In the genomic region with DNA sequence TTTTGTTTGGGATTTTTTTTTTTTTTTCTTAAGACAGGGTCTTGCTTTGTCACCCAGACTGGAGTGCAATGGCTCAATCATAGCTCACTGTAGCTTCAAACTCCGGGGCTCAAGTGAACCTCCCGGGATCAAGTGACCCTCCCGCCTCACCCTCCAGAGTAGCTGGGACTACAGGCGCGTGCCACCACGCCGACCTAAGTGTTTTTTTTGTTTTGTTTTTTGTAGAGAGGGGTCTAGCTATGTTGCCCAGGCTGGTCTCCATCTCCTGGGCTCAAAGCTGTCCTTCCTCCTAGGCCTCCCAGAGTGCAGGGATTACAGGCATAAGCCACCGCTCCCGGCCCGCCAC, we compare ENCODE assay signal across 1 cellular context.
TF ChIP-seq lines count a peak whose summit lies in the region.

No MANE protein-coding gene starts in this region.

TF ChIP-seq in K562, 482 proteins besides CTCF, POLR2A, EP300 and RAD21 (continued from another document and continues in another):
- TF ChIP-seq, protein P1, sequence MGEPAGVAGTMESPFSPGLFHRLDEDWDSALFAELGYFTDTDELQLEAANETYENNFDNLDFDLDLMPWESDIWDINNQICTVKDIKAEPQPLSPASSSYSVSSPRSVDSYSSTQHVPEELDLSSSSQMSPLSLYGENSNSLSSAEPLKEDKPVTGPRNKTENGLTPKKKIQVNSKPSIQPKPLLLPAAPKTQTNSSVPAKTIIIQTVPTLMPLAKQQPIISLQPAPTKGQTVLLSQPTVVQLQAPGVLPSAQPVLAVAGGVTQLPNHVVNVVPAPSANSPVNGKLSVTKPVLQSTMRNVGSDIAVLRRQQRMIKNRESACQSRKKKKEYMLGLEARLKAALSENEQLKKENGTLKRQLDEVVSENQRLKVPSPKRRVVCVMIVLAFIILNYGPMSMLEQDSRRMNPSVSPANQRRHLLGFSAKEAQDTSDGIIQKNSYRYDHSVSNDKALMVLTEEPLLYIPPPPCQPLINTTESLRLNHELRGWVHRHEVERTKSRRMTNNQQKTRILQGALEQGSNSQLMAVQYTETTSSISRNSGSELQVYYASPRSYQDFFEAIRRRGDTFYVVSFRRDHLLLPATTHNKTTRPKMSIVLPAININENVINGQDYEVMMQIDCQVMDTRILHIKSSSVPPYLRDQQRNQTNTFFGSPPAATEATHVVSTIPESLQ (CRISPR knock-in tag; IDR thresholded peaks at IDR 0.05): 0 out of 2 replicates have a peak, but pooled peaks have one; percentile 18
- TF ChIP-seq MTA3 (IDR thresholded peaks at IDR 0.05; ENCODE audit: borderline replicate concordance): 0 out of 2 replicates have a peak, but pooled peaks have one; percentile 28
- 0 out of 2 replicates have a peak, but pooled peaks have one; percentile 22 for TF ChIP-seq PTRF (tag; IDR thresholded peaks at IDR 0.05)
- TF ChIP-seq, protein P2, sequence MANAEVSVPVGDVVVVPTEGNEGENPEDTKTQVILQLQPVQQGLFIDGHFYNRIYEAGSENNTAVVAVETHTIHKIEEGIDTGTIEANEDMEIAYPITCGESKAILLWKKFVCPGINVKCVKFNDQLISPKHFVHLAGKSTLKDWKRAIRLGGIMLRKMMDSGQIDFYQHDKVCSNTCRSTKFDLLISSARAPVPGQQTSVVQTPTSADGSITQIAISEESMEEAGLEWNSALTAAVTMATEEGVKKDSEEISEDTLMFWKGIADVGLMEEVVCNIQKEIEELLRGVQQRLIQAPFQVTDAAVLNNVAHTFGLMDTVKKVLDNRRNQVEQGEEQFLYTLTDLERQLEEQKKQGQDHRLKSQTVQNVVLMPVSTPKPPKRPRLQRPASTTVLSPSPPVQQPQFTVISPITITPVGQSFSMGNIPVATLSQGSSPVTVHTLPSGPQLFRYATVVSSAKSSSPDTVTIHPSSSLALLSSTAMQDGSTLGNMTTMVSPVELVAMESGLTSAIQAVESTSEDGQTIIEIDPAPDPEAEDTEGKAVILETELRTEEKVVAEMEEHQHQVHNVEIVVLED (CRISPR knock-in tag; IDR thresholded peaks at IDR 0.05): no peak
- TF ChIP-seq KAT2B (IDR thresholded peaks at IDR 0.05; ENCODE audit: low read depth, low read length): no peak
- TF ChIP-seq SMAD1 (IDR thresholded peaks at IDR 0.05; ENCODE audit: low read depth, low read length, partially characterized antibody): no peak
- TF ChIP-seq, protein P3, sequence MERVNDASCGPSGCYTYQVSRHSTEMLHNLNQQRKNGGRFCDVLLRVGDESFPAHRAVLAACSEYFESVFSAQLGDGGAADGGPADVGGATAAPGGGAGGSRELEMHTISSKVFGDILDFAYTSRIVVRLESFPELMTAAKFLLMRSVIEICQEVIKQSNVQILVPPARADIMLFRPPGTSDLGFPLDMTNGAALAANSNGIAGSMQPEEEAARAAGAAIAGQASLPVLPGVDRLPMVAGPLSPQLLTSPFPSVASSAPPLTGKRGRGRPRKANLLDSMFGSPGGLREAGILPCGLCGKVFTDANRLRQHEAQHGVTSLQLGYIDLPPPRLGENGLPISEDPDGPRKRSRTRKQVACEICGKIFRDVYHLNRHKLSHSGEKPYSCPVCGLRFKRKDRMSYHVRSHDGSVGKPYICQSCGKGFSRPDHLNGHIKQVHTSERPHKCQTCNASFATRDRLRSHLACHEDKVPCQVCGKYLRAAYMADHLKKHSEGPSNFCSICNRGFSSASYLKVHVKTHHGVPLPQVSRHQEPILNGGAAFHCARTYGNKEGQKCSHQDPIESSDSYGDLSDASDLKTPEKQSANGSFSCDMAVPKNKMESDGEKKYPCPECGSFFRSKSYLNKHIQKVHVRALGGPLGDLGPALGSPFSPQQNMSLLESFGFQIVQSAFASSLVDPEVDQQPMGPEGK (CRISPR knock-in tag; IDR thresholded peaks at IDR 0.05; ENCODE audit: borderline replicate concordance): no peak
- TF ChIP-seq SUPT5H (IDR thresholded peaks at IDR 0.05): 0 out of 2 replicates have a peak, but pooled peaks have one; percentile 61
- TF ChIP-seq CREM (IDR thresholded peaks at IDR 0.05; ENCODE audit: low read depth): no peak
- TF ChIP-seq POLR2H (tag; IDR thresholded peaks at IDR 0.05; ENCODE audit: low read depth): no peak
- no peak for TF ChIP-seq ZC3H11A (IDR thresholded peaks at IDR 0.05; ENCODE audit: low read depth, low read length)
- TF ChIP-seq EP400 (IDR thresholded peaks at IDR 0.05): peak; percentile 47
- TF ChIP-seq BHLHE40 (IDR thresholded peaks at IDR 0.05; ENCODE audit: low read length): no peak
- TF ChIP-seq KDM5B (IDR thresholded peaks at IDR 0.05; ENCODE audit: insufficient replicate concordance, low read depth, low read length): peak; percentile 9
- peak; percentile 61 to 79 for TF ChIP-seq KDM1A (IDR thresholded peaks at IDR 0.05)
- TF ChIP-seq HDAC2 (IDR thresholded peaks at IDR 0.05): 0 out of 2 replicates have a peak, but pooled peaks have one; percentile 65
- TF ChIP-seq CCNT2 (IDR thresholded peaks at IDR 0.05; ENCODE audit: borderline replicate concordance, extremely low read depth, insufficient read length, low read depth, low read length): no peak
- no peak for TF ChIP-seq PURB (CRISPR knock-in tag; IDR thresholded peaks at IDR 0.05; ENCODE audit: low read depth)
- TF ChIP-seq ARID2 (IDR thresholded peaks at IDR 0.05): no peak
- TF ChIP-seq, protein P4, sequence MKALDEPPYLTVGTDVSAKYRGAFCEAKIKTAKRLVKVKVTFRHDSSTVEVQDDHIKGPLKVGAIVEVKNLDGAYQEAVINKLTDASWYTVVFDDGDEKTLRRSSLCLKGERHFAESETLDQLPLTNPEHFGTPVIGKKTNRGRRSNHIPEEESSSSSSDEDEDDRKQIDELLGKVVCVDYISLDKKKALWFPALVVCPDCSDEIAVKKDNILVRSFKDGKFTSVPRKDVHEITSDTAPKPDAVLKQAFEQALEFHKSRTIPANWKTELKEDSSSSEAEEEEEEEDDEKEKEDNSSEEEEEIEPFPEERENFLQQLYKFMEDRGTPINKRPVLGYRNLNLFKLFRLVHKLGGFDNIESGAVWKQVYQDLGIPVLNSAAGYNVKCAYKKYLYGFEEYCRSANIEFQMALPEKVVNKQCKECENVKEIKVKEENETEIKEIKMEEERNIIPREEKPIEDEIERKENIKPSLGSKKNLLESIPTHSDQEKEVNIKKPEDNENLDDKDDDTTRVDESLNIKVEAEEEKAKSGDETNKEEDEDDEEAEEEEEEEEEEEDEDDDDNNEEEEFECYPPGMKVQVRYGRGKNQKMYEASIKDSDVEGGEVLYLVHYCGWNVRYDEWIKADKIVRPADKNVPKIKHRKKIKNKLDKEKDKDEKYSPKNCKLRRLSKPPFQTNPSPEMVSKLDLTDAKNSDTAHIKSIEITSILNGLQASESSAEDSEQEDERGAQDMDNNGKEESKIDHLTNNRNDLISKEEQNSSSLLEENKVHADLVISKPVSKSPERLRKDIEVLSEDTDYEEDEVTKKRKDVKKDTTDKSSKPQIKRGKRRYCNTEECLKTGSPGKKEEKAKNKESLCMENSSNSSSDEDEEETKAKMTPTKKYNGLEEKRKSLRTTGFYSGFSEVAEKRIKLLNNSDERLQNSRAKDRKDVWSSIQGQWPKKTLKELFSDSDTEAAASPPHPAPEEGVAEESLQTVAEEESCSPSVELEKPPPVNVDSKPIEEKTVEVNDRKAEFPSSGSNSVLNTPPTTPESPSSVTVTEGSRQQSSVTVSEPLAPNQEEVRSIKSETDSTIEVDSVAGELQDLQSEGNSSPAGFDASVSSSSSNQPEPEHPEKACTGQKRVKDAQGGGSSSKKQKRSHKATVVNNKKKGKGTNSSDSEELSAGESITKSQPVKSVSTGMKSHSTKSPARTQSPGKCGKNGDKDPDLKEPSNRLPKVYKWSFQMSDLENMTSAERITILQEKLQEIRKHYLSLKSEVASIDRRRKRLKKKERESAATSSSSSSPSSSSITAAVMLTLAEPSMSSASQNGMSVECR (CRISPR knock-in tag; IDR thresholded peaks at IDR 0.05): no peak
- peak; percentile 98 for TF ChIP-seq ZNF121 (CRISPR knock-in tag; conservative IDR thresholded peaks at IDR 0.05)
- TF ChIP-seq NFRKB (IDR thresholded peaks at IDR 0.05; ENCODE audit: low read depth): peak; percentile 70; the same call in 1 of the 2 replicates
- TF ChIP-seq ARHGAP35 (IDR thresholded peaks at IDR 0.05; ENCODE audit: partially characterized antibody): peak; percentile 64
- peak; percentile 42; the same call in 1 of the 2 replicates for TF ChIP-seq ZNF589 (CRISPR knock-in tag; IDR thresholded peaks at IDR 0.05; ENCODE audit: low read depth)
- peak; percentile 33 for TF ChIP-seq ASH1L (IDR thresholded peaks at IDR 0.05; ENCODE audit: borderline replicate concordance, low read depth, partially characterized antibody)
- TF ChIP-seq SMARCA5 (IDR thresholded peaks at IDR 0.05): peak; percentile 74; the same call in 1 of the 2 replicates
- TF ChIP-seq ZNF175 (CRISPR knock-in tag; IDR thresholded peaks at IDR 0.05; ENCODE audit: low read depth): peak; percentile 40; the same call in 1 of the 2 replicates
- TF ChIP-seq, protein P5, sequence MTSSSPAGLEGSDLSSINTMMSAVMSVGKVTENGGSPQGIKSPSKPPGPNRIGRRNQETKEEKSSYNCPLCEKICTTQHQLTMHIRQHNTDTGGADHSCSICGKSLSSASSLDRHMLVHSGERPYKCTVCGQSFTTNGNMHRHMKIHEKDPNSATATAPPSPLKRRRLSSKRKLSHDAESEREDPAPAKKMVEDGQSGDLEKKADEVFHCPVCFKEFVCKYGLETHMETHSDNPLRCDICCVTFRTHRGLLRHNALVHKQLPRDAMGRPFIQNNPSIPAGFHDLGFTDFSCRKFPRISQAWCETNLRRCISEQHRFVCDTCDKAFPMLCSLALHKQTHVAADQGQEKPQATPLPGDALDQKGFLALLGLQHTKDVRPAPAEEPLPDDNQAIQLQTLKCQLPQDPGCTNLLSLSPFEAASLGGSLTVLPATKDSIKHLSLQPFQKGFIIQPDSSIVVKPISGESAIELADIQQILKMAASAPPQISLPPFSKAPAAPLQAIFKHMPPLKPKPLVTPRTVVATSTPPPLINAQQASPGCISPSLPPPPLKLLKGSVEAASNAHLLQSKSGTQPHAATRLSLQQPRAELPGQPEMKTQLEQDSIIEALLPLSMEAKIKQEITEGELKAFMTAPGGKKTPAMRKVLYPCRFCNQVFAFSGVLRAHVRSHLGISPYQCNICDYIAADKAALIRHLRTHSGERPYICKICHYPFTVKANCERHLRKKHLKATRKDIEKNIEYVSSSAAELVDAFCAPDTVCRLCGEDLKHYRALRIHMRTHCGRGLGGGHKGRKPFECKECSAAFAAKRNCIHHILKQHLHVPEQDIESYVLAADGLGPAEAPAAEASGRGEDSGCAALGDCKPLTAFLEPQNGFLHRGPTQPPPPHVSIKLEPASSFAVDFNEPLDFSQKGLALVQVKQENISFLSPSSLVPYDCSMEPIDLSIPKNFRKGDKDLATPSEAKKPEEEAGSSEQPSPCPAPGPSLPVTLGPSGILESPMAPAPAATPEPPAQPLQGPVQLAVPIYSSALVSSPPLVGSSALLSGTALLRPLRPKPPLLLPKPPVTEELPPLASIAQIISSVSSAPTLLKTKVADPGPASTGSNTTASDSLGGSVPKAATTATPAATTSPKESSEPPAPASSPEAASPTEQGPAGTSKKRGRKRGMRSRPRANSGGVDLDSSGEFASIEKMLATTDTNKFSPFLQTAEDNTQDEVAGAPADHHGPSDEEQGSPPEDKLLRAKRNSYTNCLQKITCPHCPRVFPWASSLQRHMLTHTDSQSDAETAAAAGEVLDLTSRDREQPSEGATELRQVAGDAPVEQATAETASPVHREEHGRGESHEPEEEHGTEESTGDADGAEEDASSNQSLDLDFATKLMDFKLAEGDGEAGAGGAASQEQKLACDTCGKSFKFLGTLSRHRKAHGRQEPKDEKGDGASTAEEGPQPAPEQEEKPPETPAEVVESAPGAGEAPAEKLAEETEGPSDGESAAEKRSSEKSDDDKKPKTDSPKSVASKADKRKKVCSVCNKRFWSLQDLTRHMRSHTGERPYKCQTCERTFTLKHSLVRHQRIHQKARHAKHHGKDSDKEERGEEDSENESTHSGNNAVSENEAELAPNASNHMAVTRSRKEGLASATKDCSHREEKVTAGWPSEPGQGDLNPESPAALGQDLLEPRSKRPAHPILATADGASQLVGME (CRISPR knock-in tag; IDR thresholded peaks at IDR 0.05): peak; percentile 26; the same call in 1 of the 2 replicates
- TF ChIP-seq POU5F1 (IDR thresholded peaks at IDR 0.05; ENCODE audit: borderline replicate concordance, low read depth, low read length, partially characterized antibody): no peak
- peak; percentile 79; the same call in 1 of the 2 replicates for TF ChIP-seq GTF2E2 (tag; IDR thresholded peaks at IDR 0.05)
- TF ChIP-seq PML (IDR thresholded peaks at IDR 0.05; ENCODE audit: low read length): no peak; the same call in 1 of the 2 replicates
- TF ChIP-seq, protein P6, sequence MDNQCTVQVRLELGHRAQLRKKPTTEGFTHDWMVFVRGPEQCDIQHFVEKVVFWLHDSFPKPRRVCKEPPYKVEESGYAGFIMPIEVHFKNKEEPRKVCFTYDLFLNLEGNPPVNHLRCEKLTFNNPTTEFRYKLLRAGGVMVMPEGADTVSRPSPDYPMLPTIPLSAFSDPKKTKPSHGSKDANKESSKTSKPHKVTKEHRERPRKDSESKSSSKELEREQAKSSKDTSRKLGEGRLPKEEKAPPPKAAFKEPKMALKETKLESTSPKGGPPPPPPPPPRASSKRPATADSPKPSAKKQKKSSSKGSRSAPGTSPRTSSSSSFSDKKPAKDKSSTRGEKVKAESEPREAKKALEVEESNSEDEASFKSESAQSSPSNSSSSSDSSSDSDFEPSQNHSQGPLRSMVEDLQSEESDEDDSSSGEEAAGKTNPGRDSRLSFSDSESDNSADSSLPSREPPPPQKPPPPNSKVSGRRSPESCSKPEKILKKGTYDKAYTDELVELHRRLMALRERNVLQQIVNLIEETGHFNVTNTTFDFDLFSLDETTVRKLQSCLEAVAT (IDR thresholded peaks at IDR 0.05): peak; percentile 69 to 81; a peak in 2 of 4 replicates
- peak; percentile 50; the same call in 1 of the 2 replicates for TF ChIP-seq SMARCE1 (IDR thresholded peaks at IDR 0.05)
- TF ChIP-seq BCOR (IDR thresholded peaks at IDR 0.05): peak; percentile 86
- 0 out of 2 replicates have a peak, but pooled peaks have one; percentile 29 for TF ChIP-seq HDGF (IDR thresholded peaks at IDR 0.05)
- TF ChIP-seq TCF7L2 (IDR thresholded peaks at IDR 0.05; ENCODE audit: low read depth, low read length): no peak
- peak; percentile 33; the same call in 1 of the 2 replicates for TF ChIP-seq PHB2 (IDR thresholded peaks at IDR 0.05; ENCODE audit: low read depth)
- no peak for TF ChIP-seq SPI1 (IDR thresholded peaks at IDR 0.05; ENCODE audit: borderline replicate concordance, low read depth, low read length)
- TF ChIP-seq, protein P7, sequence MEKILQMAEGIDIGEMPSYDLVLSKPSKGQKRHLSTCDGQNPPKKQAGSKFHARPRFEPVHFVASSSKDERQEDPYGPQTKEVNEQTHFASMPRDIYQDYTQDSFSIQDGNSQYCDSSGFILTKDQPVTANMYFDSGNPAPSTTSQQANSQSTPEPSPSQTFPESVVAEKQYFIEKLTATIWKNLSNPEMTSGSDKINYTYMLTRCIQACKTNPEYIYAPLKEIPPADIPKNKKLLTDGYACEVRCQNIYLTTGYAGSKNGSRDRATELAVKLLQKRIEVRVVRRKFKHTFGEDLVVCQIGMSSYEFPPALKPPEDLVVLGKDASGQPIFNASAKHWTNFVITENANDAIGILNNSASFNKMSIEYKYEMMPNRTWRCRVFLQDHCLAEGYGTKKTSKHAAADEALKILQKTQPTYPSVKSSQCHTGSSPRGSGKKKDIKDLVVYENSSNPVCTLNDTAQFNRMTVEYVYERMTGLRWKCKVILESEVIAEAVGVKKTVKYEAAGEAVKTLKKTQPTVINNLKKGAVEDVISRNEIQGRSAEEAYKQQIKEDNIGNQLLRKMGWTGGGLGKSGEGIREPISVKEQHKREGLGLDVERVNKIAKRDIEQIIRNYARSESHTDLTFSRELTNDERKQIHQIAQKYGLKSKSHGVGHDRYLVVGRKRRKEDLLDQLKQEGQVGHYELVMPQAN (IDR thresholded peaks at IDR 0.05; ENCODE audit: borderline replicate concordance): peak; percentile 74
- no peak for TF ChIP-seq ZNF311 (CRISPR knock-in tag; IDR thresholded peaks at IDR 0.05)
